ENCODE assay signal across 14 cellular contexts in the genomic region with DNA sequence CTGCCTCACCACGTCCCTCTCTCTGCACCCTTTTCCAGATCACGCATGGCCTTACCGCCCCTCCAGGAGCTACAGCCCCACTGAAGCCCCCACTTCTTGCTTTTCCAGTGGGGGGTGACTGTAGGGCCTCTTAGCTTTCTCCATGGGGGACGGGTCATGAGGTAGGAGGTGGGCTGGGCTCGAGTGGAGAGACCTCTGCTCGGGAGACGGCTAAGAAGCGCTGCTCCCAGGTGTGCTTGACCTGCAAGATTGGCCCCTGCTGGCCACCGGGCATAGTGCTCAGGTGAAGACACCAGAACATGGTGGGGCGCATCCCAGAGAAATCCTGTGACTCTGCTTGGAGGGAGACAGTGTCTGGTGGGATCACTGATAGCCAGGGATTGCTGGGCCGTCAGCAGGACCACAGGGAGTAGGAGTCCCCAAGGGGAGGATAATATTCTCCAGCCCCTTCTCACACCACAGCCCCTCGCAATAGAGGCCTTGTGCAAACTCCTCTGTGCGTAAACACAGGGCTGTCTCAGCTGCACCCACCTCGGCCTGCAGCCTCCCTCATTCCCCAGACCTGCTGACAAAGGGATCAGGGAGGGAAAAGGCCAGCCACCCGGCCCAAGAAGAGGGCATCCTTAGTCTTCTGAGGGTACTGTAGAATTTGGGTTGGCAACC. TPM values are rescaled to one million over a fixed set of nuclear protein-coding genes. Genes with fewer than 3 reads are reported as not detected.
DNase-seq lines count a peak whose midpoint lies in the region; ATAC-seq, FAIRE-seq and TF ChIP-seq lines count a peak whose summit lies in the region.
"Had no signal": no experiment of that assay in that cellular context is flagged by ENCODE, and none has a peak within 500 bp of the region (broad histone marks: within the 10 kb centered on the region; RNA-seq: fewer than 3 reads in every experiment).

No MANE protein-coding gene starts in this region.

- H3K9me3 ChIP-seq in T-helper 17 cell (ENCODE audit: control insufficient read depth, low read length, poor library complexity, severe bottlenecking) (no peaks in the 10 kb centered on the region), keratinocyte (ENCODE audit: control insufficient read depth, low read depth, low read length) (no peaks in the 10 kb centered on the region), skeletal muscle tissue (ENCODE audit: control insufficient read depth in 3 of 3, low read length in 3 of 3) (no peaks in the 10 kb centered on the region)
- H3K9me3 ChIP-seq: vagina had no signal

- H2AFZ ChIP-seq in keratinocyte (ENCODE audit: control insufficient read depth, low read length): no peak overlapping the region
- H2AFZ ChIP-seq: PC-9 had no signal

- H3K27me3 ChIP-seq in keratinocyte (ENCODE audit: control insufficient read depth, extremely low read depth, insufficient read depth, low read length) (no peaks in the 10 kb centered on the region), skeletal muscle tissue (ENCODE audit: control insufficient read depth in 3 of 3, insufficient read depth in 3 of 3, low read length in 3 of 3) (no peaks in the 10 kb centered on the region)
- H3K27me3 ChIP-seq: vagina had no signal

- no peaks in the 10 kb centered on the region for H3K9me1 ChIP-seq in keratinocyte (ENCODE audit: control insufficient read depth, extremely low read depth, insufficient read depth, low read length)

- CTCF ChIA-PET in activated CD8-positive, alpha-beta memory T cell treated with anti-CD3 and anti-CD28 coated beads, Interleukin-2, amount 10 ng/mL, durations not matched to agents 7 days and 5 days (lab: Charles Lee): interaction anchor here (1.2 to 6.9 kb wide), 5 partner anchors 9 to 87 kb away, joined by 3 to 57 read pairs (median 8); a partner anchor contains a TSS

- H3K79me2 ChIP-seq in keratinocyte (ENCODE audit: control insufficient read depth, insufficient read depth, low read length): peaks cover 10% of the 10 kb centered on the region

- no peak overlapping the region for H3K9ac ChIP-seq in keratinocyte (ENCODE audit: control insufficient read depth, extremely low read depth, insufficient read depth, low read length)
- peak overlapping the region in 1 of 3 donors; percentile 71 for H3K9ac ChIP-seq in skeletal muscle tissue (ENCODE audit: low read depth in 1 of 3, low read length in 3 of 3)

- no peaks in the 10 kb centered on the region for H3K27me3 Mint-ChIP-seq in activated CD8-positive, alpha-beta memory T cell treated with anti-CD3 and anti-CD28 coated beads, Interleukin-2, amount 10 ng/mL, durations not matched to agents 7 days and 5 days
- H3K27me3 Mint-ChIP-seq in T-helper 17 cell: no peaks in the 10 kb centered on the region
- H3K27me3 Mint-ChIP-seq: activated naive CD8-positive, alpha-beta T cell treated with anti-CD3 and anti-CD28 coated beads, Interleukin-2, amount 50 U/mL, for 24 hours had no signal

- no peak overlapping the region for H3K4me3 Mint-ChIP-seq in activated CD8-positive, alpha-beta memory T cell treated with anti-CD3 and anti-CD28 coated beads, Interleukin-2, amount 10 ng/mL, durations not matched to agents 7 days and 5 days
- H3K4me3 Mint-ChIP-seq in T-helper 17 cell: peak overlapping the region; percentile 70
- H3K4me3 Mint-ChIP-seq: activated naive CD8-positive, alpha-beta T cell treated with anti-CD3 and anti-CD28 coated beads, Interleukin-2, amount 50 U/mL, for 24 hours; T-helper 2 cell treated with Interferon-gamma antibody and Interleukin-4, amounts not matched to agents 5 μg/mL and 100 μg/mL, for 36 hours had no signal

- H3K36me3 ChIP-seq in keratinocyte (ENCODE audit: control insufficient read depth in 2 of 2, extremely low read depth in 1 of 2, insufficient read depth in 2 of 2, low read length in 2 of 2) (peaks cover 4 to 13% of the 10 kb centered on the region in 2 experiments), skeletal muscle tissue (ENCODE audit: control insufficient read depth in 3 of 3, insufficient read depth in 3 of 3, low read length in 3 of 3) (peaks cover 31 to 39% (median 31%) of the 10 kb centered on the region in 3 donors)

- H3K36me3 Mint-ChIP-seq in activated CD8-positive, alpha-beta memory T cell treated with anti-CD3 and anti-CD28 coated beads, Interleukin-2, amount 10 ng/mL, durations not matched to agents 7 days and 5 days: peaks cover 32% of the 10 kb centered on the region
- peaks cover 10% of the 10 kb centered on the region for H3K36me3 Mint-ChIP-seq in T-helper 17 cell (ENCODE audit: low read depth)

- H3K4me2 ChIP-seq in keratinocyte (ENCODE audit: control insufficient read depth, extremely low read depth, insufficient read depth, low read depth, low read length): no peak overlapping the region
- H3K4me2 ChIP-seq: PC-9 had no signal

- H4K20me1 ChIP-seq in keratinocyte (ENCODE audit: control insufficient read depth, extremely low read depth, insufficient read depth, low read length): peaks cover 23% of the 10 kb centered on the region

- H3K27ac ChIP-seq in keratinocyte (ENCODE audit: control insufficient read depth, insufficient read depth, low read length): no peak overlapping the region
- H3K27ac ChIP-seq in skeletal muscle tissue (ENCODE audit: low read depth, low read length): peak overlapping the region; percentile 75
- H3K27ac ChIP-seq: PC-9, vagina had no signal

- dilution Hi-C loops in keratinocyte (cut with MboI; ENCODE audit: extremely low pct_ligation_motif_present, low sequenced_read_pairs): no loop called here

- H3K4me1 Mint-ChIP-seq in activated CD8-positive, alpha-beta memory T cell treated with anti-CD3 and anti-CD28 coated beads, Interleukin-2, amount 10 ng/mL, durations not matched to agents 7 days and 5 days: peaks cover 21% of the 10 kb centered on the region
- H3K4me1 Mint-ChIP-seq in T-helper 17 cell: peaks cover 27% of the 10 kb centered on the region

- TF ChIP-seq CTCF in keratinocyte (optimal IDR thresholded peaks at IDR 0.05 in 1 of 3, IDR thresholded peaks at IDR 0.05 in 1 of 3, conservative IDR thresholded peaks at IDR 0.05 in 1 of 3; ENCODE audit: extremely low read depth in 1 of 3, insufficient read depth in 2 of 3, low read length in 3 of 3): peak; percentile 14 to 21 (median 18)

- no peak for FAIRE-seq in keratinocyte (lab: Jason Lieb, UNC)

- H3K4me3 ChIP-seq in keratinocyte (ENCODE audit: control insufficient read depth in 2 of 3, extremely low read depth in 1 of 3, insufficient read depth in 2 of 3, low read depth in 1 of 3, low read length in 3 of 3) (no peak overlapping the region), skeletal muscle tissue (ENCODE audit: low read length in 3 of 3) (no peak overlapping the region)
- H3K4me3 ChIP-seq: PC-9, vagina had no signal

- H3K27ac Mint-ChIP-seq in activated CD8-positive, alpha-beta memory T cell treated with anti-CD3 and anti-CD28 coated beads, Interleukin-2, amount 10 ng/mL, durations not matched to agents 7 days and 5 days: no peak overlapping the region
- H3K27ac Mint-ChIP-seq in T-helper 17 cell: peak overlapping the region; percentile 91

- DNase-seq in activated CD8-positive, alpha-beta memory T cell treated with anti-CD3 and anti-CD28 coated beads, Interleukin-2, amount 10 ng/mL, durations not matched to agents 7 days and 5 days: no peak
- DNase-seq in activated CD8-positive, alpha-beta memory T cell treated with anti-CD3 and anti-CD28 coated beads, Interleukin-2, amount 50 U/mL, for 4 hours: no peak
- no peak for DNase-seq in T-helper 17 cell
- DNase-seq in keratinocyte (ENCODE audit: low read depth, low spot score): no peak
- DNase-seq in SK-N-DZ (ENCODE audit: low spot score): no peak
- DNase-seq: activated naive CD8-positive, alpha-beta T cell treated with anti-CD3 and anti-CD28 coated beads, Interleukin-2, amount 50 U/mL, for 24 hours; cortex of kidney; NCI-H226; PC-9 had no signal

- no peaks in the 10 kb centered on the region for H3K9me3 Mint-ChIP-seq in activated CD8-positive, alpha-beta memory T cell treated with anti-CD3 and anti-CD28 coated beads, Interleukin-2, amount 10 ng/mL, durations not matched to agents 7 days and 5 days (ENCODE audit: low read depth)
- H3K9me3 Mint-ChIP-seq: activated naive CD8-positive, alpha-beta T cell treated with anti-CD3 and anti-CD28 coated beads, Interleukin-2, amount 50 U/mL, for 24 hours; T-helper 2 cell treated with Interferon-gamma antibody and Interleukin-4, amounts not matched to agents 5 μg/mL and 100 μg/mL, for 36 hours had no signal

- ATAC-seq in activated CD8-positive, alpha-beta memory T cell treated with anti-CD3 and anti-CD28 coated beads, Interleukin-2, amount 10 ng/mL, durations not matched to agents 7 days and 5 days: peak; percentile 3
- ATAC-seq in T-helper 17 cell (peak; percentile 5), GM21360 (IDR thresholded peaks at IDR 0.05; ENCODE audit: unreplicated experiment) (no peak), GM21367 (IDR thresholded peaks at IDR 0.05; ENCODE audit: unreplicated experiment) (no peak)
- ATAC-seq: activated naive CD8-positive, alpha-beta T cell treated with anti-CD3 and anti-CD28 coated beads, Interleukin-2, amount 50 U/mL, for 24 hours had no signal

- H3K4me1 ChIP-seq in keratinocyte (ENCODE audit: control insufficient read depth, extremely low read depth, insufficient read depth, low read length) (peaks cover 11% of the 10 kb centered on the region), skeletal muscle tissue (ENCODE audit: control insufficient read depth in 3 of 3, insufficient read depth in 3 of 3, low read length in 3 of 3) (peaks cover 44 to 55% (median 51%) of the 10 kb centered on the region in 3 donors)

RNA-seq across cellular contexts. Expression of a gene that starts 8.9 kb away (rescaled TPM):
- total RNA-seq in activated CD8-positive, alpha-beta memory T cell treated with anti-CD3 and anti-CD28 coated beads, Interleukin-2, amount 10 ng/mL, durations not matched to agents 7 days and 5 days: 10 to 100 TPM; 46.1 to 53.7 TPM
- total RNA-seq in T-helper 17 cell: 1 to 10 TPM; 9.6 to 9.7 TPM
- polyA plus RNA-seq in keratinocyte: 1.1 to 5.2 TPM (median 1.3 TPM) in 3 replicates
- 1.7 TPM for polyA plus RNA-seq in keratinocyte (2011; ENCODE audit: low read depth)
- polyA plus RNA-seq in keratinocyte (2011; cell fraction: cytosol; rRNA removed): 0.78 and 2.1 TPM in 2 replicates
- 1.9 and 2.7 TPM in 2 replicates for polyA plus RNA-seq in keratinocyte (2011; cell fraction: nucleus; rRNA removed)
- 3.2 and 6.6 TPM in 2 replicates for polyA plus RNA-seq in keratinocyte (2012; ENCODE audit: low replicate concordance)
- polyA minus RNA-seq in keratinocyte: 1.9 to 4.6 TPM (median 3.0 TPM) in 3 replicates
- polyA minus RNA-seq in keratinocyte (2011; cell fraction: cytosol; rRNA and poly(A)+ RNA removed): 16.7 TPM
- 3.6 and 4.4 TPM in 2 replicates for polyA minus RNA-seq in keratinocyte (2011; cell fraction: nucleus; rRNA and poly(A)+ RNA removed)
- total RNA-seq in skeletal muscle tissue: 29.2 TPM
- polyA plus RNA-seq in SK-N-DZ (2014; cell fraction: cytosol; rRNA removed): 31.3 and 40.1 TPM in 2 replicates
- polyA plus RNA-seq in SK-N-DZ (2014; cell fraction: nucleus; rRNA removed): 40.1 and 54.0 TPM in 2 replicates

RNA-seq across cellular contexts. Expression of a gene that starts 10.7 kb away (rescaled TPM):
- total RNA-seq in activated CD8-positive, alpha-beta memory T cell treated with anti-CD3 and anti-CD28 coated beads, Interleukin-2, amount 10 ng/mL, durations not matched to agents 7 days and 5 days: 10 to 100 TPM; 32.8 to 33.1 TPM
- total RNA-seq in T-helper 17 cell (10 to 100 TPM; 30.3 to 33.4 TPM), skeletal muscle tissue (15.7 TPM)
- 10.4 to 13.0 TPM (median 10.9 TPM) in 3 replicates for polyA plus RNA-seq in keratinocyte
- 5.4 TPM for polyA plus RNA-seq in keratinocyte (2011; ENCODE audit: low read depth)
- 8.0 and 11.7 TPM in 2 replicates for polyA plus RNA-seq in keratinocyte (2011; cell fraction: cytosol; rRNA removed)
- 13.5 and 17.6 TPM in 2 replicates for polyA plus RNA-seq in keratinocyte (2011; cell fraction: nucleus; rRNA removed)
- polyA plus RNA-seq in keratinocyte (2012; ENCODE audit: low replicate concordance): 8.5 and 9.9 TPM in 2 replicates
- polyA minus RNA-seq in keratinocyte: 7.9 to 13.9 TPM (median 8.5 TPM) in 3 replicates
- 7.9 TPM for polyA minus RNA-seq in keratinocyte (2011; cell fraction: cytosol; rRNA and poly(A)+ RNA removed)
- polyA minus RNA-seq in keratinocyte (2011; cell fraction: nucleus; rRNA and poly(A)+ RNA removed): 8.9 and 16.8 TPM in 2 replicates
- 115 and 128 TPM in 2 replicates for polyA plus RNA-seq in SK-N-DZ (2014; cell fraction: cytosol; rRNA removed)
- polyA plus RNA-seq in SK-N-DZ (2014; cell fraction: nucleus; rRNA removed): 135 and 145 TPM in 2 replicates

RNA-seq across cellular contexts. Expression of a gene that starts 52.7 kb away (rescaled TPM):
- 1 to 10 TPM; 1.0 to 1.1 TPM for total RNA-seq in activated CD8-positive, alpha-beta memory T cell treated with anti-CD3 and anti-CD28 coated beads, Interleukin-2, amount 10 ng/mL, durations not matched to agents 7 days and 5 days
- total RNA-seq in T-helper 17 cell (under 1 TPM in 1 of 2 donors, not detected in 1; 0.72 TPM), skeletal muscle tissue (3.1 TPM)
- 761 to 1,084 TPM (median 1,039 TPM) in 3 replicates for polyA plus RNA-seq in keratinocyte
- polyA plus RNA-seq in keratinocyte (2011; ENCODE audit: low read depth): 357 TPM
- polyA plus RNA-seq in keratinocyte (2011; cell fraction: cytosol; rRNA removed): 399 and 802 TPM in 2 replicates
- polyA plus RNA-seq in keratinocyte (2011; cell fraction: nucleus; rRNA removed): 3,183 and 4,055 TPM in 2 replicates
- 790 and 2,344 TPM in 2 replicates for polyA plus RNA-seq in keratinocyte (2012; ENCODE audit: low replicate concordance)
- polyA minus RNA-seq in keratinocyte: 1,878 to 7,870 TPM (median 1,919 TPM) in 3 replicates
- polyA minus RNA-seq in keratinocyte (2011; cell fraction: cytosol; rRNA and poly(A)+ RNA removed): 2,383 TPM
- polyA minus RNA-seq in keratinocyte (2011; cell fraction: nucleus; rRNA and poly(A)+ RNA removed): 4,240 and 4,449 TPM in 2 replicates
- 0.62 and 1.4 TPM in 2 replicates for polyA plus RNA-seq in SK-N-DZ (2014; cell fraction: cytosol; rRNA removed)
- polyA plus RNA-seq in SK-N-DZ (2014; cell fraction: nucleus; rRNA removed): 0.23 and 0.32 TPM in 2 replicates

Comparison
In these comparisons a context has a peak if more than half of its experiments do, and no peak if none do; other contexts are left out.
1. ATAC-seq: peak in activated CD8-positive, alpha-beta memory T cell treated with anti-CD3 and anti-CD28 coated beads, Interleukin-2, amount 10 ng/mL, durations not matched to agents 7 days and 5 days (single experiment) and T-helper 17 cell (single experiment); none in GM21360 (single experiment) and GM21367 (single experiment).